ENCODE assay signal across 1 cellular context in the genomic region with DNA sequence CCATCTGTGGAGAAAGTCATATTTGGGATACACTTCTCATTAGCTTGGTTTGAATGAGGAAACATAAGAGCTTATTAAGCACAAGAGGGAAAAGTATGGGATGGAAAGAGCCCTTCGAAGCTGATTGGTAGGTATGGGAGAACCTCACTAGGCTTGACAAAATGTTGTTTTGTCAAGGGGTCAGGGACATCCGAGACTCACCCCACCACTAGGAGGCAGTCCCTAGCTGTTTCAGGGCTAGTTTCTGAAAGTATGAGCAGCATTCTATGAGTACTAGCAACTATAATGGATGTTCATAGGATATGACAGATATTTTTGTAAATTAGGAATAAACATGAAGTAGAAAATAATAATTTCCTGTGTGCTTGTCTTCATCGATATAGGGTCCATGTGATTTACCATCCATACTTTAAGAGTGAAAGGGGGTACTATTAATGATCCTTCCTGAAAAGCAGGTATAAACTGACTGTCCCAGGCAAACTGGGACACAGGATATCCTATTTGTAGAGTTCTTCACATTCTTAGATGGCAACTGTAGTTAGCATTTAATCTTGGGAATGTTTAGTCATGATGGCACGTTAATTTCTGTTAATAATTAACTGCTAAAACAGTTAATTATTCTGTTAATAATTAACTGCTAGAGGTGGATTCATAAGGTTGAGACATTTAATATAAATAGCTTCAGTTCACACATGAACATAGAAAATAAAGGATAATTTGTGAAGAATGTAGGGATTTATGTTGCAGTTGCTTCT.
TF ChIP-seq lines count a peak whose summit lies in the region.

No MANE protein-coding gene starts in this region.

TF ChIP-seq in HepG2, 621 proteins besides CTCF, POLR2A, EP300 and RAD21 (continued from another document and continues in another):
- TF ChIP-seq, protein P1, sequence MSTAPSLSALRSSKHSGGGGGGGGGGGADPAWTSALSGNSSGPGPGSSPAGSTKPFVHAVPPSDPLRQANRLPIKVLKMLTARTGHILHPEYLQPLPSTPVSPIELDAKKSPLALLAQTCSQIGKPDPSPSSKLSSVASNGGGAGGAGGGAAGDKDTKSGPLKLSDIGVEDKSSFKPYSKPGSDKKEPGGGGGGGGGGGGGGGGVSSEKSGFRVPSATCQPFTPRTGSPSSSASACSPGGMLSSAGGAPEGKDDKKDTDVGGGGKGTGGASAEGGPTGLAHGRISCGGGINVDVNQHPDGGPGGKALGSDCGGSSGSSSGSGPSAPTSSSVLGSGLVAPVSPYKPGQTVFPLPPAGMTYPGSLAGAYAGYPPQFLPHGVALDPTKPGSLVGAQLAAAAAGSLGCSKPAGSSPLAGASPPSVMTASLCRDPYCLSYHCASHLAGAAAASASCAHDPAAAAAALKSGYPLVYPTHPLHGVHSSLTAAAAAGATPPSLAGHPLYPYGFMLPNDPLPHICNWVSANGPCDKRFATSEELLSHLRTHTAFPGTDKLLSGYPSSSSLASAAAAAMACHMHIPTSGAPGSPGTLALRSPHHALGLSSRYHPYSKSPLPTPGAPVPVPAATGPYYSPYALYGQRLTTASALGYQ (CRISPR knock-in tag; IDR thresholded peaks at IDR 0.05): no peak
- TF ChIP-seq RCOR2 (CRISPR knock-in tag; IDR thresholded peaks at IDR 0.05): 0 out of 2 replicates have a peak, but pooled peaks have one; percentile 17
- peak; percentile 47; the same call in 1 of the 2 replicates for TF ChIP-seq MIXL1 (CRISPR knock-in tag; IDR thresholded peaks at IDR 0.05)
- no peak for TF ChIP-seq BORCS8-MEF2B (CRISPR knock-in tag; IDR thresholded peaks at IDR 0.05)
- 0 out of 2 replicates have a peak, but pooled peaks have one; percentile 44 for TF ChIP-seq MIER2 (CRISPR knock-in tag; IDR thresholded peaks at IDR 0.05)
- TF ChIP-seq, protein P2, sequence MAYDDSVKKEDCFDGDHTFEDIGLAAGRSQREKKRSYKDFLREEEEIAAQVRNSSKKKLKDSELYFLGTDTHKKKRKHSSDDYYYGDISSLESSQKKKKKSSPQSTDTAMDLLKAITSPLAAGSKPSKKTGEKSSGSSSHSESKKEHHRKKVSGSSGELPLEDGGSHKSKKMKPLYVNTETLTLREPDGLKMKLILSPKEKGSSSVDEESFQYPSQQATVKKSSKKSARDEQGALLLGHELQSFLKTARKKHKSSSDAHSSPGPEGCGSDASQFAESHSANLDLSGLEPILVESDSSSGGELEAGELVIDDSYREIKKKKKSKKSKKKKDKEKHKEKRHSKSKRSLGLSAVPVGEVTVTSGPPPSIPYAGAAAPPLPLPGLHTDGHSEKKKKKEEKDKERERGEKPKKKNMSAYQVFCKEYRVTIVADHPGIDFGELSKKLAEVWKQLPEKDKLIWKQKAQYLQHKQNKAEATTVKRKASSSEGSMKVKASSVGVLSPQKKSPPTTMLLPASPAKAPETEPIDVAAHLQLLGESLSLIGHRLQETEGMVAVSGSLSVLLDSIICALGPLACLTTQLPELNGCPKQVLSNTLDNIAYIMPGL (CRISPR knock-in tag; IDR thresholded peaks at IDR 0.05; ENCODE audit: borderline replicate concordance in 1 of 2, low read depth in 1 of 2): peak in 1 of 2 experiments; percentile 51; a peak in 1 of 4 replicates
- peak; percentile 85 for TF ChIP-seq ZMYM4 (CRISPR knock-in tag; IDR thresholded peaks at IDR 0.05)
- TF ChIP-seq ETV5 (CRISPR knock-in tag; IDR thresholded peaks at IDR 0.05; ENCODE audit: borderline replicate concordance): 0 out of 2 replicates have a peak, but pooled peaks have one; percentile 14
- TF ChIP-seq, protein P3, sequence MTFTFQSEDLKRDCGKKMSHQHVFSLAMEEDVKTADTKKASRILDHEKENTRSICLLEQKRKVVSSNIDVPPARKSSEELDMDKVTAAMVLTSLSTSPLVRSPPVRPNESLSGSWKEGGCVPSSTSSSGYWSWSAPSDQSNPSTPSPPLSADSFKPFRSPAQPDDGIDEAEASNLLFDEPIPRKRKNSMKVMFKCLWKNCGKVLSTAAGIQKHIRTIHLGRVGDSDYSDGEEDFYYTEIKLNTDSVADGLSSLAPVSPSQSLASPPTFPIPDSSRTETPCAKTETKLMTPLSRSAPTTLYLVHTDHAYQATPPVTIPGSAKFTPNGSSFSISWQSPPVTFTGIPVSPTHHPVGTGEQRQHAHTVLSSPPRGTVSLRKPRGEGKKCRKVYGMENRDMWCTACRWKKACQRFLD (CRISPR knock-in tag; IDR thresholded peaks at IDR 0.05; ENCODE audit: borderline replicate concordance): no peak
- TF ChIP-seq TBX3 (IDR thresholded peaks at IDR 0.05; ENCODE audit: borderline replicate concordance): no peak
- peak; percentile 68; the same call in 1 of the 2 replicates for TF ChIP-seq ZNF614 (CRISPR knock-in tag; IDR thresholded peaks at IDR 0.05; ENCODE audit: borderline replicate concordance)
- TF ChIP-seq, protein P4, sequence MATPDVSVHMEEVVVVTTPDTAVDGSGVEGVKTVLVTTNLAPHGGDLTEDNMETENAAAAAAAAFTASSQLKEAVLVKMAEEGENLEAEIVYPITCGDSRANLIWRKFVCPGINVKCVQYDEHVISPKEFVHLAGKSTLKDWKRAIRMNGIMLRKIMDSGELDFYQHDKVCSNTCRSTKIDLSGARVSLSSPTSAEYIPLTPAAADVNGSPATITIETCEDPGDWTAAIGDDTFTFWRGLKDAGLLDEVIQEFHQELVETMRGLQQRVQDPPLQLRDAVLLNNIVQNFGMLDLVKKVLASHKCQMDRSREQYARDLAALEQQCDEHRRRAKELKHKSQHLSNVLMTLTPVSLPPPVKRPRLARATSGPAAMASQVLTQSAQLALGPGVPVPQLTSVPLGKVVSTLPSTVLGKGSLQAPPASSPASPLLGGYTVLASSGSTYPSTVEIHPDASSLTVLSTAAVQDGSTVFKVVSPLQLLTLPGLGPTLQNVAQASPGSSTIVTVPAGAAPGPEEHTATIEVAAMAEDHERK (CRISPR knock-in tag; IDR thresholded peaks at IDR 0.05; ENCODE audit: low read depth): no peak
- TF ChIP-seq ERF (CRISPR knock-in tag; IDR thresholded peaks at IDR 0.05): 0 out of 2 replicates have a peak, but pooled peaks have one; percentile 28
- TF ChIP-seq, protein P5, sequence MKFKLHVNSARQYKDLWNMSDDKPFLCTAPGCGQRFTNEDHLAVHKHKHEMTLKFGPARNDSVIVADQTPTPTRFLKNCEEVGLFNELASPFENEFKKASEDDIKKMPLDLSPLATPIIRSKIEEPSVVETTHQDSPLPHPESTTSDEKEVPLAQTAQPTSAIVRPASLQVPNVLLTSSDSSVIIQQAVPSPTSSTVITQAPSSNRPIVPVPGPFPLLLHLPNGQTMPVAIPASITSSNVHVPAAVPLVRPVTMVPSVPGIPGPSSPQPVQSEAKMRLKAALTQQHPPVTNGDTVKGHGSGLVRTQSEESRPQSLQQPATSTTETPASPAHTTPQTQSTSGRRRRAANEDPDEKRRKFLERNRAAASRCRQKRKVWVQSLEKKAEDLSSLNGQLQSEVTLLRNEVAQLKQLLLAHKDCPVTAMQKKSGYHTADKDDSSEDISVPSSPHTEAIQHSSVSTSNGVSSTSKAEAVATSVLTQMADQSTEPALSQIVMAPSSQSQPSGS (CRISPR knock-in tag; IDR thresholded peaks at IDR 0.05): 0 out of 2 replicates have a peak, but pooled peaks have one; percentile 22
- TF ChIP-seq ZNF12 (CRISPR knock-in tag; IDR thresholded peaks at IDR 0.05): peak; percentile 98
- peak; percentile 39; the same call in 1 of the 2 replicates for TF ChIP-seq NR2F6 (IDR thresholded peaks at IDR 0.05)
- peak; percentile 73 for TF ChIP-seq NR2F6 (CRISPR knock-in tag; IDR thresholded peaks at IDR 0.05)
- TF ChIP-seq, protein P6, sequence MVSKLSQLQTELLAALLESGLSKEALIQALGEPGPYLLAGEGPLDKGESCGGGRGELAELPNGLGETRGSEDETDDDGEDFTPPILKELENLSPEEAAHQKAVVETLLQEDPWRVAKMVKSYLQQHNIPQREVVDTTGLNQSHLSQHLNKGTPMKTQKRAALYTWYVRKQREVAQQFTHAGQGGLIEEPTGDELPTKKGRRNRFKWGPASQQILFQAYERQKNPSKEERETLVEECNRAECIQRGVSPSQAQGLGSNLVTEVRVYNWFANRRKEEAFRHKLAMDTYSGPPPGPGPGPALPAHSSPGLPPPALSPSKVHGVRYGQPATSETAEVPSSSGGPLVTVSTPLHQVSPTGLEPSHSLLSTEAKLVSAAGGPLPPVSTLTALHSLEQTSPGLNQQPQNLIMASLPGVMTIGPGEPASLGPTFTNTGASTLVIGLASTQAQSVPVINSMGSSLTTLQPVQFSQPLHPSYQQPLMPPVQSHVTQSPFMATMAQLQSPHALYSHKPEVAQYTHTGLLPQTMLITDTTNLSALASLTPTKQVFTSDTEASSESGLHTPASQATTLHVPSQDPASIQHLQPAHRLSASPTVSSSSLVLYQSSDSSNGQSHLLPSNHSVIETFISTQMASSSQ (IDR thresholded peaks at IDR 0.05; ENCODE audit: low read depth): peak; percentile 80
- TF ChIP-seq, protein P6 (CRISPR knock-in tag; IDR thresholded peaks at IDR 0.05; ENCODE audit: borderline replicate concordance): no peak
- TF ChIP-seq ESRRA (CRISPR knock-in tag; IDR thresholded peaks at IDR 0.05; ENCODE audit: low read depth): peak; percentile 63; the same call in 1 of the 2 replicates
- TF ChIP-seq, protein P7, sequence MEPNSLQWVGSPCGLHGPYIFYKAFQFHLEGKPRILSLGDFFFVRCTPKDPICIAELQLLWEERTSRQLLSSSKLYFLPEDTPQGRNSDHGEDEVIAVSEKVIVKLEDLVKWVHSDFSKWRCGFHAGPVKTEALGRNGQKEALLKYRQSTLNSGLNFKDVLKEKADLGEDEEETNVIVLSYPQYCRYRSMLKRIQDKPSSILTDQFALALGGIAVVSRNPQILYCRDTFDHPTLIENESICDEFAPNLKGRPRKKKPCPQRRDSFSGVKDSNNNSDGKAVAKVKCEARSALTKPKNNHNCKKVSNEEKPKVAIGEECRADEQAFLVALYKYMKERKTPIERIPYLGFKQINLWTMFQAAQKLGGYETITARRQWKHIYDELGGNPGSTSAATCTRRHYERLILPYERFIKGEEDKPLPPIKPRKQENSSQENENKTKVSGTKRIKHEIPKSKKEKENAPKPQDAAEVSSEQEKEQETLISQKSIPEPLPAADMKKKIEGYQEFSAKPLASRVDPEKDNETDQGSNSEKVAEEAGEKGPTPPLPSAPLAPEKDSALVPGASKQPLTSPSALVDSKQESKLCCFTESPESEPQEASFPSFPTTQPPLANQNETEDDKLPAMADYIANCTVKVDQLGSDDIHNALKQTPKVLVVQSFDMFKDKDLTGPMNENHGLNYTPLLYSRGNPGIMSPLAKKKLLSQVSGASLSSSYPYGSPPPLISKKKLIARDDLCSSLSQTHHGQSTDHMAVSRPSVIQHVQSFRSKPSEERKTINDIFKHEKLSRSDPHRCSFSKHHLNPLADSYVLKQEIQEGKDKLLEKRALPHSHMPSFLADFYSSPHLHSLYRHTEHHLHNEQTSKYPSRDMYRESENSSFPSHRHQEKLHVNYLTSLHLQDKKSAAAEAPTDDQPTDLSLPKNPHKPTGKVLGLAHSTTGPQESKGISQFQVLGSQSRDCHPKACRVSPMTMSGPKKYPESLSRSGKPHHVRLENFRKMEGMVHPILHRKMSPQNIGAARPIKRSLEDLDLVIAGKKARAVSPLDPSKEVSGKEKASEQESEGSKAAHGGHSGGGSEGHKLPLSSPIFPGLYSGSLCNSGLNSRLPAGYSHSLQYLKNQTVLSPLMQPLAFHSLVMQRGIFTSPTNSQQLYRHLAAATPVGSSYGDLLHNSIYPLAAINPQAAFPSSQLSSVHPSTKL (CRISPR knock-in tag; IDR thresholded peaks at IDR 0.05): peak; percentile 23; the same call in 1 of the 2 replicates
- peak; percentile 52; the same call in 1 of the 2 replicates for TF ChIP-seq NCOR1 (IDR thresholded peaks at IDR 0.05; ENCODE audit: borderline replicate concordance, low read length)
- TF ChIP-seq SAP130 (CRISPR knock-in tag; IDR thresholded peaks at IDR 0.05; ENCODE audit: low read depth): 0 out of 2 replicates have a peak, but pooled peaks have one; percentile 16
- TF ChIP-seq BCL6 (CRISPR knock-in tag; IDR thresholded peaks at IDR 0.05): peak; percentile 41; the same call in 1 of the 2 replicates
- no peak for TF ChIP-seq SNAI1 (CRISPR knock-in tag; IDR thresholded peaks at IDR 0.05; ENCODE audit: borderline replicate concordance)
- TF ChIP-seq, protein P8, sequence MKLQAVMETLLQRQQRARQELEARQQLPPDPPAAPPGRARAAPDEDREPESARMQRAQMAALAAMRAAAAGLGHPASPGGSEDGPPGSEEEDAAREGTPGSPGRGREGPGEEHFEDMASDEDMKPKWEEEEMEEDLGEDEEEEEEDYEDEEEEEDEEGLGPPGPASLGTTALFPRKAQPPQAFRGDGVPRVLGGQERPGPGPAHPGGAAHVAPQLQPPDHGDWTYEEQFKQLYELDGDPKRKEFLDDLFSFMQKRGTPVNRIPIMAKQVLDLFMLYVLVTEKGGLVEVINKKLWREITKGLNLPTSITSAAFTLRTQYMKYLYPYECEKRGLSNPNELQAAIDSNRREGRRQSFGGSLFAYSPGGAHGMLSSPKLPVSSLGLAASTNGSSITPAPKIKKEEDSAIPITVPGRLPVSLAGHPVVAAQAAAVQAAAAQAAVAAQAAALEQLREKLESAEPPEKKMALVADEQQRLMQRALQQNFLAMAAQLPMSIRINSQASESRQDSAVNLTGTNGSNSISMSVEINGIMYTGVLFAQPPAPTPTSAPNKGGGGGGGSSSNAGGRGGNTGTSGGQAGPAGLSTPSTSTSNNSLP (IDR thresholded peaks at IDR 0.05; ENCODE audit: low read depth, low read length): peak; percentile 23; the same call in 1 of the 2 replicates
- TF ChIP-seq, protein P9, sequence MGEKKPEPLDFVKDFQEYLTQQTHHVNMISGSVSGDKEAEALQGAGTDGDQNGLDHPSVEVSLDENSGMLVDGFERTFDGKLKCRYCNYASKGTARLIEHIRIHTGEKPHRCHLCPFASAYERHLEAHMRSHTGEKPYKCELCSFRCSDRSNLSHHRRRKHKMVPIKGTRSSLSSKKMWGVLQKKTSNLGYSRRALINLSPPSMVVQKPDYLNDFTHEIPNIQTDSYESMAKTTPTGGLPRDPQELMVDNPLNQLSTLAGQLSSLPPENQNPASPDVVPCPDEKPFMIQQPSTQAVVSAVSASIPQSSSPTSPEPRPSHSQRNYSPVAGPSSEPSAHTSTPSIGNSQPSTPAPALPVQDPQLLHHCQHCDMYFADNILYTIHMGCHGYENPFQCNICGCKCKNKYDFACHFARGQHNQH (CRISPR knock-in tag; IDR thresholded peaks at IDR 0.05): 0 out of 2 replicates have a peak, but pooled peaks have one; percentile 45
- TF ChIP-seq ZNF331 (CRISPR knock-in tag; IDR thresholded peaks at IDR 0.05): peak; percentile 38; the same call in 1 of the 2 replicates
- peak; percentile 71; the same call in 1 of the 2 replicates for TF ChIP-seq CHD4 (IDR thresholded peaks at IDR 0.05; ENCODE audit: borderline replicate concordance, low read length)
- peak; percentile 57; the same call in 1 of the 2 replicates for TF ChIP-seq EHMT2 (IDR thresholded peaks at IDR 0.05; ENCODE audit: borderline replicate concordance, low read depth, low read length)
- TF ChIP-seq RBM22 (optimal IDR thresholded peaks at IDR 0.05; ENCODE audit: low read length): no peak
- TF ChIP-seq ZNF776 (CRISPR knock-in tag; IDR thresholded peaks at IDR 0.05): no peak
